ENCODE assay signal across 8 cellular contexts in the genomic region with DNA sequence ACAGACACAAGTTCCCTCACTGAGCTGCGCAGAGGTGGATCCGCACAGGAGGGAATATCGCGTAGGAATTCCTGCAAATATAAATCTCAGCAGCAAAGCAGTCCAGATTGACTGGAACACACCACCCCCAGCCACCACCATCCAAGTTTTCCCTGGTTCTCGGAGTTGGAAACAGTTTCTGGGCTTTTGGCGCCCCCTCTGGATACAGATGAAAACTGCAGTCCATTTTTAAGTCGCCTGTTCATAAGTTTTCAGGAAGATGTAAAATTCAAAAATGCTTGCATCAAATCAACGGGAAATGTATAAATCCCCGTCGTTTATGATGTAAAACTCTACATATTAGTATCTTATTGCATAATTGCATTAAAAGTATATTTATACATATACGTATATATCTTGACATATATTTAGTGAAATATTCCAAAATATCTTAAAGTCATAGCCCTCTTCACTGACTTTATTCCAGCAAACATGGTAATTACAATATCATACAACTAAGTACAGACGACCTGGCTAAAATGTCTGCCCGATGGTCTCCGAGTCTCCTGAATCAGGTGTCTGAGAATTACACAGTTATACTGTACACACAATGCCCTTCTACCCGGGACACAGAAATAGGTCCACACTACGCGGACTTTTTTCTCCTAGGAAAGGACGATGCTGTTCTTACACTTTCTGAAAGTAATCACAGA. TPM values are rescaled to one million over a fixed set of nuclear protein-coding genes. Genes with fewer than 3 reads are reported as not detected.
DNase-seq lines count a peak whose midpoint lies in the region; ATAC-seq and TF ChIP-seq lines count a peak whose summit lies in the region.

No MANE protein-coding gene starts in this region.

- intact Hi-C loops in posterior vena cava (cut with DNase I): no loop called here

- no peak for ATAC-seq in esophagus mucosa

- TF ChIP-seq POLR2A in erythroblast (IDR thresholded peaks at IDR 0.05; ENCODE audit: low read length): no peak

- peak; percentile 71 for DNase-seq in activated CD8-positive, alpha-beta memory T cell treated with anti-CD3 and anti-CD28 coated beads, Interleukin-2, amount 50 U/mL, for 48 hours
- DNase-seq in activated CD8-positive, alpha-beta memory T cell treated with anti-CD3 and anti-CD28 coated beads, Interleukin-2, amount 50 U/mL, for 4 hours: no peak
- DNase-seq in LoVo (ENCODE audit: low spot score) (peak; percentile 65), SW480 (ENCODE audit: low spot score) (peak; percentile 69), erythroblast (lab: John Stamatoyannopoulos, UW) (peak; percentile 32 to 62), middle frontal gyrus (ENCODE audit: extremely low spot score, low spot score) (peak; percentile 84), posterior vena cava (ENCODE audit: low spot score) (no peak)

RNA-seq across cellular contexts. Expression of gene SOX9, which starts 2.1 kb away (rescaled TPM):
- total RNA-seq in posterior vena cava: 1 to 10 TPM; 1.1 to 3.2 TPM
- 20.3 TPM for total RNA-seq in esophagus mucosa

Comparison
In these comparisons a context has a peak if more than half of its experiments do, and no peak if none do; other contexts are left out.
1. DNase-seq: peak in activated CD8-positive, alpha-beta memory T cell treated with anti-CD3 and anti-CD28 coated beads, Interleukin-2, amount 50 U/mL, for 48 hours (single experiment), LoVo (single experiment), SW480 (single experiment), erythroblast (2 of 2) and middle frontal gyrus (single experiment); none in activated CD8-positive, alpha-beta memory T cell treated with anti-CD3 and anti-CD28 coated beads, Interleukin-2, amount 50 U/mL, for 4 hours (single experiment) and posterior vena cava (single experiment).